ENCODE assay signal across 20 cellular contexts in the genomic region with DNA sequence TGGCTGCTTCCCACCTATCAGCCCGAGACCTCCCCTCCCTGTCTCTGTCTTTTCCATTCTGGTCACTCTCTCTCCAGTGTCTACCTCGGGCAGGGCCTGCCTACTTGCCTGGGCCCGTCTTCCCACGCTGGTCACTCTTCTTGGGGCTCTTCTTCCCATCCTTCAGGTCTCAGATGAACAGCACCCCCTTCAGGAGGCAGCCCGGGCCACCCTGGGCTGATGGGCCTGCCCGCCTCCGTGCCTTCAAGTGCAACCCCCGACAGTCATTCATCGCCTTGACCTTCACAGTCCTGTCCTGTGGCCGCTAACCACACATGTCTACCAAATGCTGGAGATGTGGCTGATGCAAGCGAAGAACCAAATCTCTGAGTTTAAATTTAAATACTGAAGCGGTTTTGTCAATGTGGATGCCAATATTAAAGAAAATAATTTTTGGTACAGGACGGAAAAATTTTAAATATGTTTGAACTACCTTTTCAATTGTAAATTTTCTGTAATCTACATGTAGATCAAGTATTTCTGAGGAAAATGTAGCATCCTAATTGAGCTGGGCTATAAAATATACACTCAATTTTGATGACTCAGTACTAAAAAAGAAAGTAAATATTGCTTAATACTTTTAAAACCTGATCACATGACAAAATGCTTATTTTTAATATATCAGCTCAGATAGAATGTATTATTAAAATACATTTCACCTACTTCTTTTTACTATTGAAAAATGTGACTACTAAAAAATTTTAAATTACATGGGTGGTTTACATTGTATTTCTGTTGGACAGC.
DNase-seq lines count a peak whose midpoint lies in the region; ATAC-seq, FAIRE-seq and TF ChIP-seq lines count a peak whose summit lies in the region.
"Had no signal": no experiment of that assay in that cellular context is flagged by ENCODE, and none has a peak within 500 bp of the region (broad histone marks: within the 10 kb centered on the region; RNA-seq: fewer than 3 reads in every experiment).

No MANE protein-coding gene starts in this region.

- H2AK5ac ChIP-seq in H9 (ENCODE audit: insufficient read length, low read length) = no peak overlapping the region

- H3K18ac ChIP-seq in H9 (ENCODE audit: insufficient read length, low read depth, low read length) = no peak overlapping the region

- no peaks in the 10 kb centered on the region for H4K20me1 ChIP-seq in H9 (ENCODE audit: control insufficient read depth, insufficient read depth, insufficient read length)
- H4K20me1 ChIP-seq in K562 (replicated peaks; ENCODE audit: control insufficient read depth, insufficient read depth, low read length) = 0 out of 2 replicates have a peak, but pooled peaks cover 3% of the 10 kb centered on the region

- H3K27me3 ChIP-seq in H9 (ENCODE audit: insufficient read depth, low read length) = no peaks in the 10 kb centered on the region
- peaks cover 15 to 45% of the 10 kb centered on the region in 2 experiments; a peak in 3 of 5 replicates for H3K27me3 ChIP-seq in K562 (ENCODE audit: control insufficient read depth in 2 of 2, insufficient read depth in 2 of 2, low read length in 2 of 2)
- H3K27me3 ChIP-seq: BE2C, SJCRH30 had no signal

- H3K9ac ChIP-seq in H9 (ENCODE audit: extremely low read depth, insufficient read length, low read length) (no peak overlapping the region), K562 (ENCODE audit: insufficient read depth in 1 of 2, low read depth in 2 of 2, low read length in 2 of 2) (no peak overlapping the region)

- H3K79me1 ChIP-seq in H9 (ENCODE audit: insufficient read depth, low read depth, low read length, poor library complexity, severe bottlenecking) = no peaks in the 10 kb centered on the region

- peaks cover 30 to 56% (median 45%) of the 10 kb centered on the region in 3 experiments; a peak in 6 of 7 replicates for H3K36me3 Mint-ChIP-seq in H9 (ENCODE audit: insufficient read depth in 1 of 3, low read depth in 3 of 3)
- H3K36me3 Mint-ChIP-seq in stimulated activated memory B cell treated with anti-CD40 and anti-IgM and Interleukin-4, amounts not matched to agents 10 μg/mL and 1 μg/mL and 100 μg/mL, for 72 hours = no peaks in the 10 kb centered on the region
- H3K36me3 Mint-ChIP-seq: CD8-positive, alpha-beta T cell had no signal

- no peaks in the 10 kb centered on the region for H3K36me3 ChIP-seq in K562 (ENCODE audit: control insufficient read depth, insufficient read depth, low read length)
- H3K36me3 ChIP-seq: BE2C, SJCRH30 had no signal

- H3T11ph ChIP-seq in H9 (ENCODE audit: low read length) = no peak overlapping the region

- TF ChIP-seq CTCF in H9 (conservative IDR thresholded peaks at IDR 0.05) = peak; percentile 46; the same call in 2 of the 3 replicates
- TF ChIP-seq CTCF in K562 (IDR thresholded peaks at IDR 0.05 in 2 of 3, conservative IDR thresholded peaks at IDR 0.05 in 1 of 3; ENCODE audit: insufficient read depth in 2 of 3, low read depth in 1 of 3, low read length in 3 of 3) = peak; percentile 25 to 41 (median 29); a peak in 3 of 6 replicates
- TF ChIP-seq CTCF in retinal pigment epithelial cell (conservative IDR thresholded peaks at IDR 0.05; ENCODE audit: low read depth, low read length) = peak; percentile 20

- H3K4me1 ChIP-seq in H9 (ENCODE audit: insufficient read depth, low read length) (no peaks in the 10 kb centered on the region), K562 (replicated peaks in 1 of 2; ENCODE audit: control insufficient read depth in 2 of 2, insufficient read depth in 2 of 2, low read length in 2 of 2) (no peaks in the 10 kb centered on the region)
- H3K4me1 ChIP-seq: BE2C, SJCRH30 had no signal

- no peak for TF ChIP-seq POLR2A in K562 (conservative IDR thresholded peaks at IDR 0.05)
- no peak for TF ChIP-seq POLR2A in erythroblast (IDR thresholded peaks at IDR 0.05; ENCODE audit: low read length)

- no peak overlapping the region for H3K56ac ChIP-seq in H9 (ENCODE audit: insufficient read length, low read depth, low read length)

- H3K4me1 Mint-ChIP-seq in H9 = no peaks in the 10 kb centered on the region
- no peaks in the 10 kb centered on the region for H3K4me1 Mint-ChIP-seq in stimulated activated memory B cell treated with anti-CD40 and anti-IgM and Interleukin-4, amounts not matched to agents 10 μg/mL and 1 μg/mL and 100 μg/mL, for 72 hours

- H3K4me3 ChIP-seq in K562 (no peak overlapping the region), retinal pigment epithelial cell (ENCODE audit: low read length) (no peak overlapping the region)
- H3K4me3 ChIP-seq: SJCRH30 had no signal

- H2BK15ac ChIP-seq in H9 (ENCODE audit: low read depth, low read length) = no peak overlapping the region

- H3K4ac ChIP-seq in H9 (ENCODE audit: low read depth, low read length) = no peak overlapping the region

- no peak overlapping the region for H4K5ac ChIP-seq in H9 (ENCODE audit: insufficient read length, low read depth, low read length)

- H3K9me1 ChIP-seq in K562 (ENCODE audit: control insufficient read depth, insufficient read depth, low read length) = no peaks in the 10 kb centered on the region

- H3K79me2 ChIP-seq in H9 (ENCODE audit: insufficient read depth, low read length) = no peaks in the 10 kb centered on the region
- H3K79me2 ChIP-seq in K562 (ENCODE audit: control insufficient read depth, insufficient read depth, low read length) = no peaks in the 10 kb centered on the region

- CTCF ChIA-PET in K562 (lab: Yijun Ruan, JAX; ENCODE audit: low intra/inter-chr PET ratio) = interaction anchor here (0.9 to 2.3 kb wide), 2 partner anchors 101 to 102 kb away, joined by 3 to 16 read pairs; no protein-coding TSS in a partner anchor

- peak overlapping the region in 2 of 3 experiments; percentile 16 to 72; a peak in 5 of 7 replicates for H3K27ac Mint-ChIP-seq in H9
- no peak overlapping the region for H3K27ac Mint-ChIP-seq in stimulated activated memory B cell treated with anti-CD40 and anti-IgM and Interleukin-4, amounts not matched to agents 10 μg/mL and 1 μg/mL and 100 μg/mL, for 72 hours
- H3K27ac Mint-ChIP-seq: CD8-positive, alpha-beta T cell had no signal

- POLR2A ChIA-PET in K562 (lab: Yijun Ruan, JAX) = no interaction called here

- H3K4me3 Mint-ChIP-seq in H9 = no peak overlapping the region
- no peak overlapping the region for H3K4me3 Mint-ChIP-seq in stimulated activated memory B cell treated with anti-CD40 and anti-IgM and Interleukin-4, amounts not matched to agents 10 μg/mL and 1 μg/mL and 100 μg/mL, for 72 hours
- H3K4me3 Mint-ChIP-seq: CD8-positive, alpha-beta T cell had no signal

- no peak overlapping the region for H2BK5ac ChIP-seq in H9 (ENCODE audit: insufficient read length, low read length)

- FAIRE-seq in K562 (lab: Jason Lieb, UNC) = no peak
- FAIRE-seq in frontal cortex (lab: Jason Lieb, UNC) = peak; percentile 6
- FAIRE-seq: D721Med had no signal

- BruUV-seq in K562 (replicated peaks; lab: Mats Ljungman, UMichigan) = no TSS peak

- peak; percentile 73 for ATAC-seq in K562
- ATAC-seq in stimulated activated memory B cell treated with anti-CD40 and anti-IgM and Interleukin-4, amounts not matched to agents 10 μg/mL and 1 μg/mL and 100 μg/mL, for 72 hours = no peak
- ATAC-seq: CD8-positive, alpha-beta T cell had no signal

- no peak overlapping the region for H3K14ac ChIP-seq in H9 (ENCODE audit: insufficient read depth, low read length)

- no peak for TF ChIP-seq EP300 in K562 (IDR thresholded peaks at IDR 0.05; ENCODE audit: low read length)

- no peak overlapping the region for H2BK120ac ChIP-seq in H9 (ENCODE audit: low read depth, low read length, poor library complexity, severe bottlenecking)

- H2AFZ ChIP-seq in H9 (ENCODE audit: low read length) = no peak overlapping the region
- H2AFZ ChIP-seq in K562 (ENCODE audit: low read depth, low read length) = no peak overlapping the region

- H4K8ac ChIP-seq in H9 (replicated peaks; ENCODE audit: insufficient read length, low read depth, low read length) = peak overlapping the region; percentile 57

- in situ Hi-C loops in K562 (cut with MboI) = no loop called here

- H2BK12ac ChIP-seq in H9 (ENCODE audit: insufficient read length, low read depth, low read length) = no peak overlapping the region

- no peak for TF ChIP-seq RAD21 in K562 (CRISPR knock-in tag; conservative IDR thresholded peaks at IDR 0.05 in 1 of 2, IDR thresholded peaks at IDR 0.05 in 1 of 2)

- H2BK20ac ChIP-seq in H9 (ENCODE audit: low read depth, low read length, poor library complexity, severe bottlenecking) = no peak overlapping the region

- no peak overlapping the region for H3K27ac ChIP-seq in H9 (ENCODE audit: insufficient read length, low read depth, low read length)
- H3K27ac ChIP-seq in K562 (ENCODE audit: extremely low read depth, low read depth, low read length) = no peak overlapping the region
- H3K27ac ChIP-seq: SJCRH30 had no signal

- DNase-seq in H9 (peak; percentile 62), K562 (ENCODE audit: extremely low read depth in 1 of 4, low spot score in 3 of 4) (peak in 2 of 4 experiments; percentile 30 to 42), frontal cortex (ENCODE audit: low spot score in 2 of 2) (no peak), retinal pigment epithelial cell (ENCODE audit: low read depth) (no peak), erythroblast (lab: John Stamatoyannopoulos, UW) (no peak), GM03348 (ENCODE audit: low spot score) (no peak)
- DNase-seq: BE2C; CD8-positive, alpha-beta T cell; GF-D8; HCEC 1CT; MV-4-11; NCI-H1436 treated with DMSO at 0.1 percent for 48 hours; NCI-H2081; NCI-H524 treated with DMSO at 0.1 percent for 48 hours; NK-92 treated with Interleukin-12 subunit alpha and Interleukin-12 subunit beta, amount 100 ng/mL, for 24 hours; OCI-M1; RPMI8226 had no signal

- H3K23me2 ChIP-seq in H9 (ENCODE audit: insufficient read length, low read depth, low read length, poor library complexity, severe bottlenecking) = no peaks in the 10 kb centered on the region

- H3K23ac ChIP-seq in H9 (ENCODE audit: insufficient read length, low read depth, low read length) = no peak overlapping the region

- intact Hi-C loops in K562 (cut with micrococcal nuclease) = no loop called here

- H3K4me2 ChIP-seq in H9 (ENCODE audit: insufficient read depth, insufficient read length, low read length) (no peak overlapping the region), K562 (ENCODE audit: insufficient read depth, low read length) (no peak overlapping the region)

- no peaks in the 10 kb centered on the region; a peak in 1 of 5 replicates for H3K9me3 Mint-ChIP-seq in H9
- H3K9me3 Mint-ChIP-seq in stimulated activated memory B cell treated with anti-CD40 and anti-IgM and Interleukin-4, amounts not matched to agents 10 μg/mL and 1 μg/mL and 100 μg/mL, for 72 hours = peaks cover 5% of the 10 kb centered on the region
- H3K9me3 Mint-ChIP-seq: CD8-positive, alpha-beta T cell had no signal

- H3K9me3 ChIP-seq in H9 (ENCODE audit: control insufficient read depth, low read depth, low read length) (no peaks in the 10 kb centered on the region), K562 (replicated peaks; ENCODE audit: control insufficient read depth, insufficient read depth, low read depth, low read length) (no peaks in the 10 kb centered on the region)
- H3K9me3 ChIP-seq: BE2C, SJCRH30 had no signal

- WGBS in H9 (ENCODE audit: extremely low coverage, insufficient read length, low lambda C conversion rate) = no CpG with 5 or more reads among the region's 13 CpGs
- 3% methylated on average over 13 of the region's 13 CpGs for WGBS in K562 (ENCODE audit: insufficient coverage, low coverage, missing lambda C conversion rate)

- H4K91ac ChIP-seq in H9 (ENCODE audit: insufficient read length, low read depth, low read length) = no peak overlapping the region

- no peaks in the 10 kb centered on the region for H3K27me3 Mint-ChIP-seq in H9 (ENCODE audit: low read depth)
- H3K27me3 Mint-ChIP-seq in stimulated activated memory B cell treated with anti-CD40 and anti-IgM and Interleukin-4, amounts not matched to agents 10 μg/mL and 1 μg/mL and 100 μg/mL, for 72 hours = peaks cover 8% of the 10 kb centered on the region
